In the genomic region with DNA sequence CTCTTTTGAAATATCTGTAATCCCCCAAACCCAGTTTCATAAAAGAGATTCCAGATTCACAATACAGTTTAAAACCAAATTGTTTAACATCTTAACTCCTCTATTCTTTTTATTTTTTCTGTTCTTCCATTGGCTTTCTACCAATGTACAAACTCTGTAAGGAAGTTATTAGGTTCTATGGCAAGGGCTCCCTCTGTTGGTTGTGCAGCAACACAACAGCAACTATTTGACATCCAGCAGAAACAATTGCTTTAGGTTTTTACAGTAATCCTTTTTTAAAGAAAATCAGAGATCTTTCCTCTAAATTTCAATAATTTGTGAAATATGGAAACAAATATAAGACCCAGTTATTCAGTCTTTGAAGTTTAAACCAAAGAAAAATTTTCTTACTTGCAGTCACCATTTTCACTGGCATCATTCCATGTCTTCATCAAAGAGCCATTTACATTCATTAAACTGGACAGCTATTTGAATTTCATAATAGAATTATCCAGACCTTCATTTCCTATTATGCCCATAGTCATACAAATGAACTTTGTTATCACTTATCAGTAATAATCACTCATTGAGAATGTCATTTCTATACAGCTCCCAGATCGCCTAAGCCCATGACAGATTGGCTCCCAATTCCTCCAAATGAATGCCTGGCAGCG, we compare ENCODE assay signal across 8 cellular contexts. TPM values are rescaled to one million over a fixed set of nuclear protein-coding genes. Genes with fewer than 3 reads are reported as not detected.
DNase-seq lines count a peak whose midpoint lies in the region; ATAC-seq and TF ChIP-seq lines count a peak whose summit lies in the region.

No MANE protein-coding gene starts in this region.

- H3K4me1 ChIP-seq in mesenchymal stem cell (ENCODE audit: control insufficient read depth, insufficient read depth, low read depth, low read length): no peaks in the 10 kb centered on the region

- H3K9me2 ChIP-seq in SU-DHL-6 (replicated peaks; ENCODE audit: insufficient read depth, low read length): no peaks in the 10 kb centered on the region

- H3K18ac ChIP-seq in mesenchymal stem cell (ENCODE audit: low read depth in 1 of 2, low read length in 2 of 2): no peak overlapping the region

- H3K36me3 ChIP-seq in SU-DHL-6 (ENCODE audit: low read length) (no peaks in the 10 kb centered on the region), mesenchymal stem cell (ENCODE audit: control insufficient read depth in 1 of 2, insufficient read depth in 2 of 2, low read depth in 1 of 2, low read length in 2 of 2) (no peaks in the 10 kb centered on the region)

- H3K14ac ChIP-seq in mesenchymal stem cell (ENCODE audit: low read length in 2 of 2): no peak overlapping the region

- no peak overlapping the region for H2BK120ac ChIP-seq in mesenchymal stem cell (ENCODE audit: low read depth, low read length)

- H3K4me3 ChIP-seq in AG10803 (ENCODE audit: low read length): no peak overlapping the region
- H3K4me3 ChIP-seq in GM12875 (ENCODE audit: low read depth, low read length): no peak overlapping the region
- H3K4me3 ChIP-seq in SU-DHL-6 (ENCODE audit: insufficient read depth, low read length, poor library complexity, severe bottlenecking): no peak overlapping the region
- no peak overlapping the region for H3K4me3 ChIP-seq in coronary artery
- H3K4me3 ChIP-seq in mesenchymal stem cell (ENCODE audit: insufficient read depth in 1 of 2, low read depth in 1 of 2, low read length in 2 of 2): no peak overlapping the region

- H3K9me3 ChIP-seq in SU-DHL-6 (ENCODE audit: insufficient read depth, low read length) (no peaks in the 10 kb centered on the region), mesenchymal stem cell (ENCODE audit: control insufficient read depth, low read length) (no peaks in the 10 kb centered on the region)

- 80% methylated on average over 2 of the region's 2 CpGs for WGBS in mesenchymal stem cell

- H3K27me3 ChIP-seq in SU-DHL-6 (ENCODE audit: low read length) (no peaks in the 10 kb centered on the region), mesenchymal stem cell (ENCODE audit: control insufficient read depth in 1 of 2, insufficient read depth in 1 of 2, low read length in 2 of 2) (no peaks in the 10 kb centered on the region)

- no peaks in the 10 kb centered on the region for H4K20me1 ChIP-seq in SU-DHL-6 (ENCODE audit: low read depth, low read length)

- H3K27ac ChIP-seq in SU-DHL-6 (ENCODE audit: low read depth, low read length): no peak overlapping the region
- no peak overlapping the region for H3K27ac ChIP-seq in coronary artery
- H3K27ac ChIP-seq in mesenchymal stem cell (ENCODE audit: low read length, poor library complexity, severe bottlenecking): no peak overlapping the region

- no peak overlapping the region for H3K4ac ChIP-seq in mesenchymal stem cell (ENCODE audit: low read depth in 1 of 2, low read length in 2 of 2)

- no peaks in the 10 kb centered on the region for H3F3A ChIP-seq in SU-DHL-6 (ENCODE audit: insufficient read depth)

- no peak for ATAC-seq in GM21528 (IDR thresholded peaks at IDR 0.05; ENCODE audit: low FRiP score, unreplicated experiment)

- no peak overlapping the region for H2BK15ac ChIP-seq in mesenchymal stem cell (ENCODE audit: low read depth, poor library complexity, severe bottlenecking)

- no peak overlapping the region for H4K8ac ChIP-seq in mesenchymal stem cell (ENCODE audit: low read length)

- no peak overlapping the region for H4K91ac ChIP-seq in mesenchymal stem cell (ENCODE audit: low read length)

- H2AFZ ChIP-seq in SU-DHL-6 (ENCODE audit: low read depth, low read length, severe bottlenecking) (no peak overlapping the region), mesenchymal stem cell (ENCODE audit: low read depth, low read length) (no peak overlapping the region)

- no peak overlapping the region for H2BK5ac ChIP-seq in mesenchymal stem cell (ENCODE audit: low read depth, low read length, poor library complexity, severe bottlenecking)

- H3K4me2 ChIP-seq in SU-DHL-6 (ENCODE audit: low read depth, low read length, poor library complexity, severe bottlenecking) (no peak overlapping the region), mesenchymal stem cell (ENCODE audit: low read length, poor library complexity, severe bottlenecking) (no peak overlapping the region)

- no peaks in the 10 kb centered on the region for H3K79me2 ChIP-seq in SU-DHL-6 (ENCODE audit: insufficient read depth, low read length)

- no peak overlapping the region for H2AK5ac ChIP-seq in mesenchymal stem cell (ENCODE audit: low read length, severe bottlenecking)

- TF ChIP-seq CTCF in AG10803 (conservative IDR thresholded peaks at IDR 0.05; ENCODE audit: low read length) (peak; percentile 98), GM12875 (IDR thresholded peaks at IDR 0.05; ENCODE audit: borderline replicate concordance, insufficient read depth, low read depth, low read length) (peak; percentile 60; the same call in 1 of the 2 replicates), SU-DHL-6 (IDR thresholded peaks at IDR 0.05; ENCODE audit: insufficient read depth, low read length, poor library complexity, severe bottlenecking) (peak; percentile 97), coronary artery (IDR thresholded peaks at IDR 0.05) (peak; percentile 64)

- no peak overlapping the region for H2BK12ac ChIP-seq in mesenchymal stem cell (ENCODE audit: low read length in 2 of 2)

- H3K9ac ChIP-seq in SU-DHL-6 (ENCODE audit: low read length) (no peak overlapping the region), mesenchymal stem cell (ENCODE audit: low read length) (no peak overlapping the region)

- H3K79me1 ChIP-seq in mesenchymal stem cell (replicated peaks; ENCODE audit: low read length, poor library complexity, severe bottlenecking): no peaks in the 10 kb centered on the region

- DNase-seq in AG10803 (ENCODE audit: low read depth): peak; percentile 84
- peak; percentile 62 for DNase-seq in NCI-H146 (lab: John Stamatoyannopoulos, UW)
- DNase-seq in coronary artery (ENCODE audit: low spot score): no peak
- peak; percentile 71 for DNase-seq in mesenchymal stem cell
- peak; percentile 84 for DNase-seq in superior temporal gyrus (ENCODE audit: extremely low spot score)

- no peak overlapping the region for H3K23ac ChIP-seq in mesenchymal stem cell (ENCODE audit: low read length in 2 of 2)

RNA-seq across cellular contexts. Expression of a gene that starts 46.5 kb away (rescaled TPM):
- polyA plus RNA-seq in mesenchymal stem cell (2013, experiment 1 of 2): 86.9 TPM
- polyA plus RNA-seq in mesenchymal stem cell (2013, experiment 2 of 2): 95.0 TPM
